In the genomic region with DNA sequence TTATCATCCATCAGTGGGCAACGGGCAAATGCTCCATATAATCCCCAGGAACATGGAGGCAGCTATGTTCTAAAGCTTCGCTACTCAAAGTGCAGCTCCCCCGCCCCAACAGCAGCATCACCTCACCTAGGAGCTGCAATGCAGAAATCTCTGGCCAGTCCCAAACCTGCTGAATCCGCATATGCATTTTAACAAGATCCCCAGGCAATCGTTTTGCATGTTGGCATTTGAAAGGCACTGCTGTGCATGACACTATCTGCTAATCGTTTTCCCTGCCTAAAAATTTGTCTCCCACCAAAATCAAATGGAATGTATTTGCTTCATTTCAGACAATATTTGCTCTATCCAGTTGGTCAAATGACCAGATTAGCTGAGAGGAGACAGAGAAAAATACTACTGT, we compare ENCODE assay signal across 31 cellular contexts. TPM values are rescaled to one million over a fixed set of nuclear protein-coding genes. Genes with fewer than 3 reads are reported as not detected.
"Had no signal": no experiment of that assay in that cellular context is flagged by ENCODE, and none has a peak within 500 bp of the region (broad histone marks: within the 10 kb centered on the region; RNA-seq: fewer than 3 reads in every experiment).

No MANE protein-coding gene starts in this region.

- H3K4me2 ChIP-seq: hepatocyte had no signal

- FAIRE-seq: astrocyte, kidney, pancreas, small intestine had no signal

- H3K4me1 Mint-ChIP-seq: activated B cell treated with CpG ODN at 0.5 μM for 24 hours; activated T-helper 17 cell treated with anti-CD3 and anti-CD28 coated beads, Interleukin-2, amount 50 U/mL, for 72 hours; immature natural killer cell; mesothelial cell of epicardium; naive thymus-derived CD4-positive, alpha-beta T cell; stimulated activated naive B cell treated with anti-CD40 and anti-IgM and Interleukin-4, amounts not matched to agents 10 μg/mL and 1 μg/mL and 100 μg/mL, for 72 hours; T-helper 17 cell had no signal

- H2AFZ ChIP-seq: hepatocyte had no signal

- H3K4me3 Mint-ChIP-seq: activated B cell treated with CpG ODN at 0.5 μM for 24 hours; activated CD8-positive, alpha-beta T cell treated with anti-CD3 and anti-CD28 coated beads for 36 hours; activated T-cell treated with anti-CD3 and anti-CD28 coated beads, Interleukin-2, amount 50 U/mL, for 4 hours; activated T-helper 17 cell treated with anti-CD3 and anti-CD28 coated beads, Interleukin-2, amount 50 U/mL, for 72 hours; immature natural killer cell; mesothelial cell of epicardium; naive thymus-derived CD4-positive, alpha-beta T cell; stimulated activated naive B cell treated with anti-CD40 and anti-IgM and Interleukin-4, amounts not matched to agents 10 μg/mL and 1 μg/mL and 100 μg/mL, for 72 hours; T-helper 17 cell had no signal

- H3K27ac ChIP-seq: brain microvascular endothelial cell, coronary artery, dorsolateral prefrontal cortex, gastrocnemius medialis, hepatocyte, pancreas, prostate gland, stomach, tibial artery had no signal

- H3K9me3 Mint-ChIP-seq: activated B cell treated with CpG ODN at 0.5 μM for 24 hours; activated CD8-positive, alpha-beta T cell treated with anti-CD3 and anti-CD28 coated beads for 36 hours; activated T-cell treated with anti-CD3 and anti-CD28 coated beads, Interleukin-2, amount 50 U/mL, for 4 hours; activated T-helper 17 cell treated with anti-CD3 and anti-CD28 coated beads, Interleukin-2, amount 50 U/mL, for 72 hours; immature natural killer cell had no signal

- ATAC-seq: activated CD8-positive, alpha-beta T cell treated with anti-CD3 and anti-CD28 coated beads for 36 hours; activated T-cell treated with anti-CD3 and anti-CD28 coated beads, Interleukin-2, amount 50 U/mL, for 4 hours; activated T-helper 17 cell treated with anti-CD3 and anti-CD28 coated beads, Interleukin-2, amount 50 U/mL, for 72 hours; gastrocnemius medialis; left colon; naive thymus-derived CD4-positive, alpha-beta T cell; pancreas; sciatic nerve; stimulated activated naive B cell treated with anti-CD40 and anti-IgM and Interleukin-4, amounts not matched to agents 10 μg/mL and 1 μg/mL and 100 μg/mL, for 72 hours; T-helper 17 cell had no signal

- H3K79me2 ChIP-seq: hepatocyte had no signal

- H3K9me3 ChIP-seq: gastrocnemius medialis, pancreas, prostate gland, stomach, tibial artery had no signal

- DNase-seq: activated B cell treated with CpG ODN at 0.5 μM for 24 hours; activated CD4-positive, alpha-beta T cell treated with anti-CD3 and anti-CD28 coated beads, Interleukin-2, amount 50 U/mL, for 1 hour; activated CD8-positive, alpha-beta T cell treated with anti-CD3 and anti-CD28 coated beads for 36 hours; activated gamma-delta T cell treated with Interleukin-2 at 50 U/mL for 16 hours; activated naive CD4-positive, alpha-beta T cell treated with anti-CD3 and anti-CD28 coated beads, Interleukin-2, amount 50 U/mL, for 16 hours; activated T-cell treated with anti-CD3 and anti-CD28 coated beads, Interleukin-2, amount 50 U/mL, for 4 hours; amniotic stem cell; brain microvascular endothelial cell; dorsolateral prefrontal cortex; effector memory CD4-positive, alpha-beta T cell; erythroblast; gastrocnemius medialis; immature natural killer cell; kidney; left colon; naive thymus-derived CD4-positive, alpha-beta T cell; nucleus accumbens; pancreas; retina; small intestine; stimulated activated naive B cell treated with anti-CD40 and anti-IgM and Interleukin-4, amounts not matched to agents 10 μg/mL and 1 μg/mL and 100 μg/mL, for 72 hours; stomach; T-helper 17 cell; tibial artery had no signal

- H3K36me3 Mint-ChIP-seq: immature natural killer cell; mesothelial cell of epicardium; naive thymus-derived CD4-positive, alpha-beta T cell had no signal

- H3K36me3 ChIP-seq: brain microvascular endothelial cell, gastrocnemius medialis, pancreas, prostate gland, stomach, tibial artery had no signal

- H3K27me3 ChIP-seq: brain microvascular endothelial cell, gastrocnemius medialis, hepatocyte, tibial artery had no signal

- H3K4me3 ChIP-seq: coronary artery, dorsolateral prefrontal cortex, gastrocnemius medialis, hepatocyte, pancreas, prostate gland, stomach, tibial artery had no signal

- H3K27ac Mint-ChIP-seq: activated B cell treated with CpG ODN at 0.5 μM for 24 hours; activated CD8-positive, alpha-beta T cell treated with anti-CD3 and anti-CD28 coated beads for 36 hours; activated T-helper 17 cell treated with anti-CD3 and anti-CD28 coated beads, Interleukin-2, amount 50 U/mL, for 72 hours; immature natural killer cell; mesothelial cell of epicardium; naive thymus-derived CD4-positive, alpha-beta T cell; stimulated activated naive B cell treated with anti-CD40 and anti-IgM and Interleukin-4, amounts not matched to agents 10 μg/mL and 1 μg/mL and 100 μg/mL, for 72 hours; T-helper 17 cell had no signal

- H3K4me1 ChIP-seq: gastrocnemius medialis, pancreas, prostate gland, stomach, tibial artery had no signal

RNA-seq across cellular contexts. Expression of gene ADGRG2, which starts 15.2 kb away (rescaled TPM):
- total RNA-seq: activated B cell treated with CpG ODN at 0.5 μM for 24 hours; activated CD8-positive, alpha-beta T cell treated with anti-CD3 and anti-CD28 coated beads for 36 hours; activated T-cell treated with anti-CD3 and anti-CD28 coated beads, Interleukin-2, amount 50 U/mL, for 4 hours; activated T-helper 17 cell treated with anti-CD3 and anti-CD28 coated beads, Interleukin-2, amount 50 U/mL, for 72 hours; naive thymus-derived CD4-positive, alpha-beta T cell; T-helper 17 cell had no signal
- polyA plus RNA-seq: immature natural killer cell had no signal
